In the genomic region with DNA sequence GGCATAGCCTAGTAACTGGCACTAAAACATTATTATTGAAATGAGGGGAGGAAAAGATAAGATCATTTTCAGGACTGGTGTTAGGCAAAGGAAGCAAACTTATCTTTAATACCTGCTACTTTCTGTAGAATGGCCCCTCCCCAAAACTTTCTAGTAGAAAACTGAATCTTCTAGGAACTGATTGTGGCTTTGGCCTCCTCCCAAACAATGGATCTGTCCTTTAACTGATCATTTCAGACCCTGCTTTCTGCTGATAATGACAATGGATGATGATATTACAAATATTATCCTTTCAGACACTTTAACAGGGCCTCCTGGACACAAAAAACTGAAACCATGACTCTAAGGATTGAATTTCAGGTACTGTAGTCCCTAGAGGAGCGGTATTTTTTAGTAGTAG, we compare ENCODE assay signal across 20 cellular contexts.
"Had no signal": no experiment of that assay in that cellular context is flagged by ENCODE, and none has a peak within 500 bp of the region (broad histone marks: within the 10 kb centered on the region; RNA-seq: fewer than 3 reads in every experiment).

No MANE protein-coding gene starts in this region.

- DNase-seq: dorsolateral prefrontal cortex; effector CD8-positive, alpha-beta T cell; heart right ventricle; hypothalamus; kidney glomerular epithelial cell; mesendoderm; naive B cell; occipital lobe; psoas muscle; retina; right lobe of liver; stimulated activated CD4-positive, alpha-beta T cell treated with anti-CD3 and anti-CD28 coated beads, Interleukin-4, amount 100 ng/mL, for 1 hour; stimulated activated CD8-positive, alpha-beta memory T cell treated with anti-CD3 and anti-CD28 coated beads, Interleukin-4, amount 100 ng/mL, for 48 hours; tibial artery; upper lobe of left lung; uterus had no signal

- H3K4me1 Mint-ChIP-seq: nephron; stimulated activated effector memory CD8-positive, alpha-beta T cell treated with anti-CD3 and anti-CD28 coated beads, Interleukin-12 subunit alpha, Interleukin-12 subunit beta, amount 100 ng/mL, for 72 hours had no signal

- H3K9me3 Mint-ChIP-seq: naive B cell; nephron; stimulated activated effector memory CD8-positive, alpha-beta T cell treated with anti-CD3 and anti-CD28 coated beads, Interleukin-12 subunit alpha, Interleukin-12 subunit beta, amount 100 ng/mL, for 72 hours; stimulated activated naive CD8-positive, alpha-beta T cell treated with anti-CD3 and anti-CD28 coated beads, Interleukin-15, Interleukin-2, amounts not matched to agents 100 ng/mL and 50 ng/mL, for 24 hours had no signal

- ATAC-seq: esophagus mucosa; heart right ventricle; psoas muscle; right lobe of liver; stimulated activated effector memory CD8-positive, alpha-beta T cell treated with anti-CD3 and anti-CD28 coated beads, Interleukin-12 subunit alpha, Interleukin-12 subunit beta, amount 100 ng/mL, for 72 hours had no signal

- H3K4me3 Mint-ChIP-seq: naive B cell; nephron; stimulated activated effector memory CD8-positive, alpha-beta T cell treated with anti-CD3 and anti-CD28 coated beads, Interleukin-12 subunit alpha, Interleukin-12 subunit beta, amount 100 ng/mL, for 72 hours; stimulated activated naive CD8-positive, alpha-beta T cell treated with anti-CD3 and anti-CD28 coated beads, Interleukin-15, Interleukin-2, amounts not matched to agents 100 ng/mL and 50 ng/mL, for 24 hours had no signal

- H3K27me3 Mint-ChIP-seq: naive B cell; stimulated activated naive CD8-positive, alpha-beta T cell treated with anti-CD3 and anti-CD28 coated beads, Interleukin-15, Interleukin-2, amounts not matched to agents 100 ng/mL and 50 ng/mL, for 24 hours had no signal

- H3K27ac Mint-ChIP-seq: naive B cell; nephron; stimulated activated effector memory CD8-positive, alpha-beta T cell treated with anti-CD3 and anti-CD28 coated beads, Interleukin-12 subunit alpha, Interleukin-12 subunit beta, amount 100 ng/mL, for 72 hours; stimulated activated naive CD8-positive, alpha-beta T cell treated with anti-CD3 and anti-CD28 coated beads, Interleukin-15, Interleukin-2, amounts not matched to agents 100 ng/mL and 50 ng/mL, for 24 hours had no signal
